1 cellular context compared by ENCODE assay signal in the genomic region with DNA sequence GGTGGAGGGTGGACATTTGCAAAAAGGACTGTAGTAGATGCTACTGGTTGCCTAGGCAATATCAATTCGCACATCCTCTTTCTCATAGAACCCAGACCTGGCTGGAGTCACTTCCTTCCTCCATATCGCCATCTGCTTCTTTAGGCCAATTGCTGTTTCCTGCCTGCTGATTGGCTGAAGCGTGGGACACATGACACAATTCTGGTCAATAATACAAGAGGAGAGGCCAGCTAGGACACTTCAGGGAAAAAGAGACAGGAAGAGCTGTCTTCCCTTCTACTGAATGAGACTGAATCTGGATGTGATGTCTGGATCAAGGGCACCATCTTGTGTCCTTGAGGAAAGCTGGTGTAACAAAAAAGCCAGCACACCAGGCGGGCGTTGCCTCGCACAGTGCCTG.
TF ChIP-seq lines count a peak whose summit lies in the region.

No MANE protein-coding gene starts in this region.

TF ChIP-seq in H1, 55 proteins besides CTCF, POLR2A, EP300 and RAD21 (continued from another document):
- peak; percentile 32; the same call in 1 of the 2 replicates for TF ChIP-seq USF2 (IDR thresholded peaks at IDR 0.05; ENCODE audit: low read length)
